In genomic region chr3:65379223-65379622, GRCh38 we compare ENCODE assay signal across 34 cellular contexts.
"Had no signal": no experiment of that assay in that cellular context is flagged by ENCODE, and none has a peak within 500 bp of the region (broad histone marks: within the 10 kb centered on the region; RNA-seq: fewer than 3 reads in every experiment).

No MANE protein-coding gene starts in this region.

- ATAC-seq: activated CD4-positive, alpha-beta T cell treated with anti-CD3 and anti-CD28 coated beads for 36 hours; activated CD8-positive, alpha-beta memory T cell treated with anti-CD3 and anti-CD28 coated beads, Interleukin-2, amount 10 ng/mL, durations not matched to agents 7 days and 5 days; activated CD8-positive, alpha-beta T cell treated with anti-CD3 and anti-CD28 coated beads, Interleukin-2, amount 10 ng/mL, durations not matched to agents 7 days and 5 days; activated naive CD4-positive, alpha-beta T cell treated with anti-CD3 and anti-CD28 coated beads, Interleukin-2, amount 50 U/mL, for 72 hours; activated T-cell treated with anti-CD3 and anti-CD28 coated beads, Interleukin-2, amount 50 U/mL, for 72 hours; esophagus mucosa; T-helper 17 cell had no signal

- H3K4me1 Mint-ChIP-seq: activated CD4-positive, alpha-beta T cell treated with anti-CD3 and anti-CD28 coated beads for 36 hours; activated CD4-positive, alpha-beta T cell treated with anti-CD3 and anti-CD28 coated beads, Interleukin-2, amount 10 ng/mL, durations not matched to agents 24 days and 14 days; activated CD8-positive, alpha-beta memory T cell treated with anti-CD3 and anti-CD28 coated beads, Interleukin-2, amount 10 ng/mL, durations not matched to agents 7 days and 5 days; activated naive CD4-positive, alpha-beta T cell treated with anti-CD3 and anti-CD28 coated beads, Interleukin-2, amount 10 ng/mL, durations not matched to agents 7 days and 5 days; activated naive CD8-positive, alpha-beta T cell treated with anti-CD3 and anti-CD28 coated beads, Interleukin-2, amount 10 ng/mL, durations not matched to agents 7 days and 5 days; brain; T-helper 17 cell had no signal

- FAIRE-seq: frontal cortex had no signal

- H3K9me3 Mint-ChIP-seq: activated CD4-positive, alpha-beta T cell treated with anti-CD3 and anti-CD28 coated beads, Interleukin-2, amount 10 ng/mL, durations not matched to agents 24 days and 14 days; activated naive CD4-positive, alpha-beta T cell treated with anti-CD3 and anti-CD28 coated beads, Interleukin-2, amount 10 ng/mL, durations not matched to agents 7 days and 5 days; endodermal cell had no signal

- H3K27ac ChIP-seq: ascending aorta, breast epithelium, cardiac muscle cell, coronary artery, dorsolateral prefrontal cortex, WERI-Rb-1 had no signal

- H3K4me3 ChIP-seq: ascending aorta, breast epithelium, cardiac muscle cell, coronary artery, dorsolateral prefrontal cortex had no signal

- H3K4me1 ChIP-seq: ascending aorta, breast epithelium had no signal

- DNase-seq: activated CD4-positive, alpha-beta memory T cell treated with anti-CD3 and anti-CD28 coated beads for 36 hours; activated CD4-positive, alpha-beta T cell treated with anti-CD3 and anti-CD28 coated beads for 36 hours; activated CD4-positive, alpha-beta T cell treated with anti-CD3 and anti-CD28 coated beads, Interleukin-2, amount 10 ng/mL, durations not matched to agents 24 days and 14 days; activated CD4-positive, CD25-positive, alpha-beta regulatory T cell; activated CD4-positive, CD25-positive, alpha-beta regulatory T cell treated with anti-CD3 and anti-CD28 coated beads, Interleukin-2, amount 50 U/mL, for 72 hours; activated CD8-positive, alpha-beta memory T cell treated with anti-CD3 and anti-CD28 coated beads, Interleukin-2, amount 10 ng/mL, durations not matched to agents 7 days and 5 days; activated CD8-positive, alpha-beta memory T cell treated with anti-CD3 and anti-CD28 coated beads, Interleukin-2, amount 50 U/mL, for 4 hours; activated CD8-positive, alpha-beta T cell treated with anti-CD3 and anti-CD28 coated beads, Interleukin-2, amount 10 ng/mL, durations not matched to agents 7 days and 5 days; activated gamma-delta T cell; activated naive CD4-positive, alpha-beta T cell; activated naive CD4-positive, alpha-beta T cell treated with anti-CD3 and anti-CD28 coated beads, Interleukin-2, amount 10 ng/mL, durations not matched to agents 7 days and 5 days; activated naive CD8-positive, alpha-beta T cell treated with anti-CD3 and anti-CD28 coated beads, Interleukin-2, amount 10 ng/mL, durations not matched to agents 7 days and 5 days; activated T-cell treated with anti-CD3 and anti-CD28 coated beads, Interleukin-2, amount 50 U/mL, for 1 hour; activated T-cell treated with anti-CD3 and anti-CD28 coated beads, Interleukin-2, amount 50 U/mL, for 72 hours; central memory CD4-positive, alpha-beta T cell; cerebellar nuclear complex; dorsolateral prefrontal cortex; effector memory CD4-positive, alpha-beta T cell; endodermal cell; foreskin fibroblast; T-helper 1 cell; T-helper 17 cell; T1000; WERI-Rb-1 had no signal

- H3K4me3 Mint-ChIP-seq: activated CD4-positive, alpha-beta memory T cell treated with anti-CD3 and anti-CD28 coated beads for 36 hours; activated CD4-positive, alpha-beta T cell treated with anti-CD3 and anti-CD28 coated beads for 36 hours; activated CD4-positive, alpha-beta T cell treated with anti-CD3 and anti-CD28 coated beads, Interleukin-2, amount 10 ng/mL, durations not matched to agents 24 days and 14 days; activated CD8-positive, alpha-beta memory T cell treated with anti-CD3 and anti-CD28 coated beads, Interleukin-2, amount 10 ng/mL, durations not matched to agents 7 days and 5 days; activated CD8-positive, alpha-beta T cell treated with anti-CD3 and anti-CD28 coated beads, Interleukin-2, amount 10 ng/mL, durations not matched to agents 7 days and 5 days; activated naive CD4-positive, alpha-beta T cell treated with anti-CD3 and anti-CD28 coated beads, Interleukin-2, amount 10 ng/mL, durations not matched to agents 7 days and 5 days; activated naive CD8-positive, alpha-beta T cell treated with anti-CD3 and anti-CD28 coated beads, Interleukin-2, amount 10 ng/mL, durations not matched to agents 7 days and 5 days; activated T-cell treated with anti-CD3 and anti-CD28 coated beads, Interleukin-2, amount 50 U/mL, for 72 hours; brain; dendritic cell treated with granulocyte-macrophage colony-stimulating factor and Interleukin-4, amounts not matched to agents 40 ng/mL and 50 ng/mL, for 4 days; endodermal cell; T-helper 17 cell; T-helper 2 cell treated with Interferon-gamma antibody and Interleukin-4, amounts not matched to agents 5 μg/mL and 100 μg/mL, for 36 hours had no signal

- H3K27me3 Mint-ChIP-seq: activated CD4-positive, alpha-beta memory T cell treated with anti-CD3 and anti-CD28 coated beads for 36 hours; activated CD4-positive, alpha-beta T cell treated with anti-CD3 and anti-CD28 coated beads for 36 hours; activated CD4-positive, alpha-beta T cell treated with anti-CD3 and anti-CD28 coated beads, Interleukin-2, amount 10 ng/mL, durations not matched to agents 24 days and 14 days; activated CD8-positive, alpha-beta memory T cell treated with anti-CD3 and anti-CD28 coated beads, Interleukin-2, amount 10 ng/mL, durations not matched to agents 7 days and 5 days; activated naive CD4-positive, alpha-beta T cell treated with anti-CD3 and anti-CD28 coated beads, Interleukin-2, amount 10 ng/mL, durations not matched to agents 7 days and 5 days; activated naive CD8-positive, alpha-beta T cell treated with anti-CD3 and anti-CD28 coated beads, Interleukin-2, amount 10 ng/mL, durations not matched to agents 7 days and 5 days; brain; dendritic cell treated with granulocyte-macrophage colony-stimulating factor and Interleukin-4, amounts not matched to agents 40 ng/mL and 50 ng/mL, for 4 days; T-helper 17 cell had no signal

- H3K36me3 Mint-ChIP-seq: activated CD4-positive, alpha-beta memory T cell treated with anti-CD3 and anti-CD28 coated beads for 36 hours; activated CD8-positive, alpha-beta memory T cell treated with anti-CD3 and anti-CD28 coated beads, Interleukin-2, amount 10 ng/mL, durations not matched to agents 7 days and 5 days; activated naive CD4-positive, alpha-beta T cell treated with anti-CD3 and anti-CD28 coated beads, Interleukin-2, amount 10 ng/mL, durations not matched to agents 7 days and 5 days; activated naive CD8-positive, alpha-beta T cell treated with anti-CD3 and anti-CD28 coated beads, Interleukin-2, amount 10 ng/mL, durations not matched to agents 7 days and 5 days had no signal

- H3K27ac Mint-ChIP-seq: activated CD4-positive, alpha-beta memory T cell treated with anti-CD3 and anti-CD28 coated beads for 36 hours; activated CD4-positive, alpha-beta T cell treated with anti-CD3 and anti-CD28 coated beads for 36 hours; activated CD4-positive, alpha-beta T cell treated with anti-CD3 and anti-CD28 coated beads, Interleukin-2, amount 10 ng/mL, durations not matched to agents 24 days and 14 days; activated CD8-positive, alpha-beta memory T cell treated with anti-CD3 and anti-CD28 coated beads, Interleukin-2, amount 10 ng/mL, durations not matched to agents 7 days and 5 days; activated CD8-positive, alpha-beta T cell treated with anti-CD3 and anti-CD28 coated beads, Interleukin-2, amount 10 ng/mL, durations not matched to agents 7 days and 5 days; activated naive CD4-positive, alpha-beta T cell treated with anti-CD3 and anti-CD28 coated beads, Interleukin-2, amount 10 ng/mL, durations not matched to agents 7 days and 5 days; activated naive CD4-positive, alpha-beta T cell treated with anti-CD3 and anti-CD28 coated beads, Interleukin-2, amount 50 U/mL, for 72 hours; activated naive CD8-positive, alpha-beta T cell treated with anti-CD3 and anti-CD28 coated beads, Interleukin-2, amount 10 ng/mL, durations not matched to agents 7 days and 5 days; activated T-cell treated with anti-CD3 and anti-CD28 coated beads, Interleukin-2, amount 50 U/mL, for 72 hours; brain; dendritic cell treated with granulocyte-macrophage colony-stimulating factor and Interleukin-4, amounts not matched to agents 40 ng/mL and 50 ng/mL, for 4 days; endodermal cell; T-helper 17 cell; T-helper 2 cell treated with Interferon-gamma antibody and Interleukin-4, amounts not matched to agents 5 μg/mL and 100 μg/mL, for 36 hours had no signal

- H3K27me3 ChIP-seq: ascending aorta, breast epithelium, cardiac muscle cell, dorsolateral prefrontal cortex had no signal

- H3K9me3 ChIP-seq: ascending aorta, breast epithelium had no signal
